In genomic region chr3:189631373-189631408, GRCh38 we compare ENCODE assay signal across 2 cellular contexts.
TF ChIP-seq lines count a peak whose summit lies in the region.

TSS of gene TP63 (plus strand) at chr3:189631389. CDS start at chr3:189631516, 127 bp downstream.

TF ChIP-seq in GM23338, 12 proteins besides CTCF, POLR2A, EP300 and RAD21 (continued from another document):
- TF ChIP-seq EZH2 (IDR thresholded peaks at IDR 0.05; ENCODE audit: low read depth, unreplicated experiment) = no peak
- no peak for TF ChIP-seq ZNF462 (CRISPR knock-in tag; IDR thresholded peaks at IDR 0.05)
TF ChIP-seq in GM23338: peak in this region for 0.

TF ChIP-seq in GM12878, 131 proteins besides CTCF, POLR2A, EP300 and RAD21 (continued from another document):
- TF ChIP-seq MXI1 (IDR thresholded peaks at IDR 0.05; ENCODE audit: low read depth, low read length) (no peak), BCLAF1 (IDR thresholded peaks at IDR 0.05) (no peak), MYB (IDR thresholded peaks at IDR 0.05; ENCODE audit: borderline replicate concordance, low read depth, low read length) (no peak)
